Comparison of ENCODE assay signal across 20 cellular contexts in the genomic region with DNA sequence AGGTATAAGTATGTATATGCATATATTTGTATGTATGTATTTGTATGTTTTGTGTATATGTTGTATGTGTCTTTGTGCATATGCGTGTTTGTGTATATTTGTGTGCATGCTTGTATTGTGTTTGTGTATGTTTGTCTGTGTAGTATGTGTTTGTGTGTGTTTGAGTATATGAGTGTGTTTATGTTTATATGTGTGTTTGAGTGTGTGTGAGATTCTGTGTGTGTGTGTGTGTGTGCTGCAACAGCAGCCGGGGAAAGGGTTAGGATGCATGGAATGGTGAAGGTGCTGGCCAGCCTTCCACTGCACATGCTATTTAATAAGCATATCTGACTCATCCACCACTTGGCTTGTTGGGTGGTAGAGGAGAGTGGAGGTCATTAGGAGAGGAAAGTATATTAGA. TPM values are rescaled to one million over a fixed set of nuclear protein-coding genes. Genes with fewer than 3 reads are reported as not detected.
DNase-seq lines count a peak whose midpoint lies in the region; ATAC-seq and TF ChIP-seq lines count a peak whose summit lies in the region.
"Had no signal": no experiment of that assay in that cellular context is flagged by ENCODE, and none has a peak within 500 bp of the region (broad histone marks: within the 10 kb centered on the region; RNA-seq: fewer than 3 reads in every experiment).

No MANE protein-coding gene starts in this region.

- H3K27ac ChIP-seq in neural progenitor cell, result no peak overlapping the region
- no peak overlapping the region for H3K27ac ChIP-seq in CD4-positive, alpha-beta T cell (ENCODE audit: low read depth, low read length)

- peaks cover 6% of the 10 kb centered on the region for H3K4me1 ChIP-seq in neural progenitor cell

- H3K4me3 Mint-ChIP-seq in neural progenitor cell, result no peak overlapping the region
- H3K4me3 Mint-ChIP-seq in CD4-positive, alpha-beta T cell, result no peak overlapping the region
- H3K4me3 Mint-ChIP-seq: activated naive CD8-positive, alpha-beta T cell treated with anti-CD3 and anti-CD28 coated beads for 36 hours; CD4-positive, alpha-beta memory T cell; central memory CD8-positive, alpha-beta T cell; effector memory CD8-positive, alpha-beta T cell; GM23338 had no signal

- H3F3A ChIP-seq in neural progenitor cell (ENCODE audit: low read depth), result peaks cover 8% of the 10 kb centered on the region

- H3K4me3 ChIP-seq in choroid plexus epithelial cell (ENCODE audit: low read depth, low read length), result no peak overlapping the region
- no peak overlapping the region for H3K4me3 ChIP-seq in neural progenitor cell
- H3K4me3 ChIP-seq: GM23338 had no signal

- no peak for ATAC-seq in CD4-positive, alpha-beta T cell (ENCODE audit: poor library complexity)
- ATAC-seq: effector memory CD8-positive, alpha-beta T cell; GM23338; SK-N-SH treated with all-trans-retinoic acid at 6 μM for 48 hours; stimulated activated naive CD8-positive, alpha-beta T cell treated with anti-CD3 and anti-CD28 coated beads, Interleukin-15, Interleukin-2, amounts not matched to agents 100 U/mL and 50 U/mL, for 24 hours had no signal

- CTCF ChIA-PET in CD4-positive, alpha-beta T cell (lab: Charles Lee), result no interaction called here

- H3K27me3 ChIP-seq in neural progenitor cell, result no peaks in the 10 kb centered on the region
- no peaks in the 10 kb centered on the region for H3K27me3 ChIP-seq in CD4-positive, alpha-beta T cell (ENCODE audit: control insufficient read depth, insufficient read depth, low read length)

- peak overlapping the region; percentile 13 for H3K27ac Mint-ChIP-seq in neural progenitor cell
- H3K27ac Mint-ChIP-seq in CD4-positive, alpha-beta T cell, result no peak overlapping the region
- H3K27ac Mint-ChIP-seq: activated naive CD8-positive, alpha-beta T cell treated with anti-CD3 and anti-CD28 coated beads for 36 hours; CD4-positive, alpha-beta memory T cell; effector memory CD8-positive, alpha-beta T cell; GM23338 had no signal

- H3K79me2 ChIP-seq in neural progenitor cell (ENCODE audit: low read depth), result no peaks in the 10 kb centered on the region

- intact Hi-C loops in CD4-positive, alpha-beta T cell (cut with DNase I, micrococcal nuclease), result loop anchor here in 1 of 2 experiments (10.0 kb wide), 1 partner anchor 720 kb away; no protein-coding TSS in a partner anchor

- no peaks in the 10 kb centered on the region for H4K20me1 ChIP-seq in neural progenitor cell (ENCODE audit: low read depth)

- no peaks in the 10 kb centered on the region for H3K36me3 ChIP-seq in neural progenitor cell

- no peak overlapping the region for H2AFZ ChIP-seq in neural progenitor cell (replicated peaks)
- H2AFZ ChIP-seq: GM23338 had no signal

- no peak overlapping the region for H3K9ac ChIP-seq in neural progenitor cell

- POLR2A ChIA-PET in CD4-positive, alpha-beta T cell (lab: Charles Lee), result no interaction called here

- H3K4me1 Mint-ChIP-seq in neural progenitor cell, result peaks cover 27% of the 10 kb centered on the region
- H3K4me1 Mint-ChIP-seq in CD4-positive, alpha-beta T cell (ENCODE audit: low read depth), result peaks cover 10% of the 10 kb centered on the region

- H3K9me3 Mint-ChIP-seq in neural progenitor cell, result no peaks in the 10 kb centered on the region
- H3K9me3 Mint-ChIP-seq in CD4-positive, alpha-beta T cell, result no peaks in the 10 kb centered on the region
- H3K9me3 Mint-ChIP-seq: activated naive CD8-positive, alpha-beta T cell treated with anti-CD3 and anti-CD28 coated beads for 36 hours; CD4-positive, alpha-beta memory T cell; central memory CD8-positive, alpha-beta T cell; effector memory CD8-positive, alpha-beta T cell; GM23338 had no signal

- H3K9me3 ChIP-seq in neural progenitor cell (ENCODE audit: low read depth), result no peaks in the 10 kb centered on the region
- no peaks in the 10 kb centered on the region for H3K9me3 ChIP-seq in CD4-positive, alpha-beta T cell (ENCODE audit: control insufficient read depth, low read length)

- H3K36me3 Mint-ChIP-seq in neural progenitor cell, result no peaks in the 10 kb centered on the region
- H3K36me3 Mint-ChIP-seq in CD4-positive, alpha-beta T cell (ENCODE audit: low read depth), result no peaks in the 10 kb centered on the region
- H3K36me3 Mint-ChIP-seq: activated naive CD8-positive, alpha-beta T cell treated with anti-CD3 and anti-CD28 coated beads for 36 hours; CD4-positive, alpha-beta memory T cell had no signal

- peak; percentile 19 for DNase-seq in NCI-H2196 (lab: John Stamatoyannopoulos, UW; ENCODE audit: unreplicated experiment)
- no peak for DNase-seq in NCI-H2196 treated with DMSO at 0.1 percent for 48 hours (lab: John Stamatoyannopoulos, UW; ENCODE audit: unreplicated experiment)
- DNase-seq in M059J (ENCODE audit: low read depth), result peak; percentile 41
- DNase-seq in choroid plexus epithelial cell (ENCODE audit: low read depth), result peak; percentile 64
- DNase-seq in neural progenitor cell (ENCODE audit: low spot score), result no peak
- DNase-seq in DMS79 treated with DMSO at 0.1 percent for 48 hours (lab: John Stamatoyannopoulos, UW), result no peak
- DNase-seq in CD4-positive, alpha-beta T cell, result no peak
- DNase-seq in HT-29 (ENCODE audit: low spot score), result no peak
- DNase-seq: activated CD4-positive, alpha-beta T cell treated with anti-CD3 and anti-CD28 coated beads, Interleukin-2, amount 50 U/mL, for 48 hours; activated naive CD8-positive, alpha-beta T cell treated with anti-CD3 and anti-CD28 coated beads for 36 hours; activated T-cell treated with anti-CD3 and anti-CD28 coated beads, Interleukin-2, amount 50 U/mL, for 48 hours; CD4-positive, alpha-beta memory T cell; effector memory CD8-positive, alpha-beta T cell; NCI-H187; NCI-H526; posterior cingulate gyrus; stimulated activated naive CD8-positive, alpha-beta T cell treated with anti-CD3 and anti-CD28 coated beads, Interleukin-15, Interleukin-2, amounts not matched to agents 100 U/mL and 50 U/mL, for 24 hours had no signal

- no peak for TF ChIP-seq CTCF in choroid plexus epithelial cell (conservative IDR thresholded peaks at IDR 0.05; ENCODE audit: low read depth, low read length)
- TF ChIP-seq CTCF in neural progenitor cell (IDR thresholded peaks at IDR 0.05), result no peak
- no peak for TF ChIP-seq CTCF in CD4-positive, alpha-beta T cell (IDR thresholded peaks at IDR 0.05)

- no peak overlapping the region for H3K4me2 ChIP-seq in neural progenitor cell
- H3K4me2 ChIP-seq: GM23338 had no signal

- peaks cover 8% of the 10 kb centered on the region for H3K27me3 Mint-ChIP-seq in neural progenitor cell (ENCODE audit: insufficient read depth, low read depth)
- no peaks in the 10 kb centered on the region for H3K27me3 Mint-ChIP-seq in CD4-positive, alpha-beta T cell
- H3K27me3 Mint-ChIP-seq: activated naive CD8-positive, alpha-beta T cell treated with anti-CD3 and anti-CD28 coated beads for 36 hours; CD4-positive, alpha-beta memory T cell had no signal

RNA-seq across cellular contexts. Expression of a gene that starts 46.6 kb away (rescaled TPM):
- total RNA-seq in M059J (2014; rRNA removed; shearing (Covaris generic)), result 8.0 and 18.5 TPM in 2 replicates
- total RNA-seq in neural progenitor cell (ENCODE audit: low replicate concordance), result 44.1 and 48.3 TPM in 2 replicates
- 10 to 100 TPM; 26.7 to 28.7 TPM for total RNA-seq in CD4-positive, alpha-beta T cell
- total RNA-seq in HT-29 (2014; rRNA removed; shearing (Covaris generic)), result 47.3 and 53.4 TPM in 2 replicates

Comparison
In these comparisons a context has a peak if more than half of its experiments do, and no peak if none do; other contexts are left out.
1. DNase-seq: peak in NCI-H2196 (single experiment), M059J (single experiment) and choroid plexus epithelial cell (single experiment); none in NCI-H2196 treated with DMSO at 0.1 percent for 48 hours (single experiment), neural progenitor cell (single experiment), DMS79 treated with DMSO at 0.1 percent for 48 hours (single experiment), CD4-positive, alpha-beta T cell (0 of 10) and HT-29 (single experiment).